29 cellular contexts compared by ENCODE assay signal in the genomic region with DNA sequence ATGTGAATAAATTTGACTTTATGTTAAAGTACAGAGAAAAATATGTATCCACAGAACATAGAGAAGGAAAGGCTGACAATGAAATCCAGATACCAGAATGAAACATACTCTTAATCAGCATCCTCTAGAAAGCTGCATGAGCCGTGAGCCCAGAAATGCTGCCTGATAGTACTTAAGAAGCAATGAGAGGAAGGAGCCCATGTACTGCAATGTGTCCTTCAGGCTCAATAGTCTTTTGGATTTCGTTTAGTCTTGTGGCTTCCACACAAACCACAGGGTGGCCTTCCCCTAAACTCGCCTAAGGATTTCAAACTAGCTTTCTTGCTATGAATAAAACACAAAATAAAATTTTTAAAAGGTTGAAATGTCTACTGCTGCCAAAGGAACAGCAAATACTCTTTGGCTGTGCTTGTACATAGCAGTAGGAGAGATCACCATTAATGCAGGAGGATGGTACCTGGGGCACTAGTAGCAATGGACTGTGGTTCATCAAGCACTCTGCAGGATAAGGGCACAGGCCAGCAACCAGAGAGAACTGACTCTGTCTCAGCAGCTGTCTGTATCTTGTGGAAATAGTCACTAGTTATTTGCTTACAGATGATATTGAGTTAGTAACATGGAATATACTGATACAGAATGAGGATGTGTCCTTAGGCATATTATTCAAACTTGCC.
"Had no signal": no experiment of that assay in that cellular context is flagged by ENCODE, and none has a peak within 500 bp of the region (broad histone marks: within the 10 kb centered on the region; RNA-seq: fewer than 3 reads in every experiment).

No MANE protein-coding gene starts in this region.

- DNase-seq: cortex of kidney; effector memory CD8-positive, alpha-beta T cell; erythroblast; esophagus squamous epithelium; foreskin melanocyte; glutamatergic neuron; left cardiac atrium; left lung; mesenchymal stem cell; mucosa of descending colon; naive B cell; stimulated activated CD4-positive, alpha-beta T cell treated with anti-CD3 and anti-CD28 coated beads, Interleukin-12 subunit alpha, Interleukin-12 subunit beta, amount 100 ng/mL, for 4 hours; stimulated activated CD4-positive, alpha-beta T cell treated with anti-CD3 and anti-CD28 coated beads, Interleukin-1b, Interleukin-23, amount 100 ng/mL, for 48 hours; stimulated activated CD4-positive, alpha-beta T cell treated with anti-CD3 and anti-CD28 coated beads, Interleukin-4, amount 100 ng/mL, for 1 hour; stimulated activated CD8-positive, alpha-beta memory T cell treated with anti-CD3 and anti-CD28 coated beads, Interleukin-4, amount 100 ng/mL, for 48 hours; stimulated activated naive CD4-positive, alpha-beta T cell; stimulated activated naive CD8-positive, alpha-beta T cell treated with anti-CD3 and anti-CD28 coated beads, Interleukin-15, amount 100 ng/mL, for 72 hours; transverse colon; upper lobe of right lung; uterus had no signal

- H3K9me3 Mint-ChIP-seq: mesothelial cell of epicardium; naive B cell; neural crest cell; stimulated activated naive CD8-positive, alpha-beta T cell treated with anti-CD3 and anti-CD28 coated beads, Interleukin-15, amount 100 ng/mL, for 72 hours had no signal

- H3K27me3 Mint-ChIP-seq: effector memory CD8-positive, alpha-beta T cell; naive B cell; natural killer cell treated with Interleukin-12 subunit alpha and Interleukin-12 subunit beta and Interleukin-15 and Interleukin-18, amount 100 ng/mL, for 72 hours; progenitor cell of endocrine pancreas; stimulated activated naive CD8-positive, alpha-beta T cell treated with anti-CD3 and anti-CD28 coated beads, Interleukin-15, amount 100 ng/mL, for 72 hours had no signal

- H3K36me3 ChIP-seq: esophagus squamous epithelium, left lung, suprapubic skin, transverse colon, upper lobe of right lung, uterus had no signal

- H3K4me3 Mint-ChIP-seq: effector memory CD8-positive, alpha-beta T cell; mesothelial cell of epicardium; naive B cell; natural killer cell treated with Interleukin-12 subunit alpha and Interleukin-12 subunit beta and Interleukin-15 and Interleukin-18, amount 100 ng/mL, for 72 hours; neural crest cell; stimulated activated naive CD8-positive, alpha-beta T cell treated with anti-CD3 and anti-CD28 coated beads, Interleukin-15, amount 100 ng/mL, for 72 hours had no signal

- H3K36me3 Mint-ChIP-seq: mesothelial cell of epicardium; naive B cell; natural killer cell treated with Interleukin-12 subunit alpha and Interleukin-12 subunit beta and Interleukin-15 and Interleukin-18, amount 100 ng/mL, for 72 hours had no signal

- H3K9ac ChIP-seq: parathyroid adenoma had no signal

- H3K4me2 ChIP-seq: smooth muscle cell had no signal

- H3K4me1 ChIP-seq: esophagus squamous epithelium, left lung, parathyroid adenoma, suprapubic skin, transverse colon, upper lobe of right lung, uterus had no signal

- H3K79me2 ChIP-seq: parathyroid adenoma had no signal

- H3K27me3 ChIP-seq: esophagus squamous epithelium, left lung, suprapubic skin, transverse colon, upper lobe of right lung, uterus had no signal

- H3K27ac Mint-ChIP-seq: effector memory CD8-positive, alpha-beta T cell; mesothelial cell of epicardium; naive B cell; natural killer cell treated with Interleukin-12 subunit alpha and Interleukin-12 subunit beta and Interleukin-15 and Interleukin-18, amount 100 ng/mL, for 72 hours; progenitor cell of endocrine pancreas; stimulated activated naive CD8-positive, alpha-beta T cell treated with anti-CD3 and anti-CD28 coated beads, Interleukin-15, amount 100 ng/mL, for 72 hours had no signal

- H2AFZ ChIP-seq: parathyroid adenoma had no signal

- H3K4me3 ChIP-seq: esophagus squamous epithelium, left lung, mucosa of descending colon, smooth muscle cell, suprapubic skin, transverse colon, upper lobe of right lung, uterus had no signal

- H3K27ac ChIP-seq: esophagus squamous epithelium, left lung, parathyroid adenoma, suprapubic skin, transverse colon, upper lobe of right lung, uterus had no signal

- H3K9me3 ChIP-seq: esophagus squamous epithelium, suprapubic skin, upper lobe of right lung, uterus had no signal

- FAIRE-seq: endometrium, islet of Langerhans had no signal

- H3K4me1 Mint-ChIP-seq: naive B cell; neural crest cell; stimulated activated naive CD8-positive, alpha-beta T cell treated with anti-CD3 and anti-CD28 coated beads, Interleukin-15, amount 100 ng/mL, for 72 hours had no signal
